In the genomic region with DNA sequence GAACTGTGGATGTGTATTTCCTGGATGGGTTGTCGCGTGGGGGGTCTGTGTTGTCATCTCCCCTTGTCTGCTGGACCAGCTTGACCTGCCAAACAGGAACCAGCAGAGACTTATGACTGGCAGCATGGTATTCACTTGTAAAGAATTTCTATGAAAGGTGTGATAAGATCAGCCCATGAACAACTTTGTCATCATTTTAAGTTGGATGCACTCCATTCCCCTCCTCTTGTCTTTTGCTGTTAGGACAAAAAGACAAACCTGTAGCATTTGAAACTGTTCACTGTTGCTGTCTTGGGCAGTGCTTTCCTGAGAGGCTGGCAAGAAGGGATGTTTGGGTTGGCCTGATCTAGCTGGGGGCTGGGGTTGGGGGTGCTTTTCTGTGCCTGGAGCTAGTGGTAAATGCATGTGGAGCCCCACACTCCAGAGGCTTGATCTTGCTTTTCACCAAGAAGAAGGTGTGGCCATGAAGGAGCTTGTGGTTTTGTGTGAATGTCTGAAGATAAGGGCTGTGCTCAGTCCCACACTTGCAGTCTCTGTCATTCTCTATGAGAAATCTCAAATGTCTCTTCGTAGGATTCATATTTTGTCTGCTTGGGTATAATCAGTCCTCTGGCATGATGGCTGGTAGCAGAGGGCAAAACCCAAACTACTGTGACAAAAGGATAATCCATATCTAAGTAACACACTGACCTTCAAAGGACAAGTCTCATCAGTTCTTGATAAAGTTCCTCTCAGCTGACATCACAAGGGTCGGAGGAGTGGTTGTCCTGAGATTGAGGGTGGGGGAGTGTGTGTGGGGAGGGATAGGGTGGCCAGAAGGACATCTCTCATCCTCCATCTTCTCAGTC, we compare ENCODE assay signal across 12 cellular contexts. TPM values are rescaled to one million over a fixed set of nuclear protein-coding genes. Genes with fewer than 3 reads are reported as not detected.
DNase-seq lines count a peak whose midpoint lies in the region; ATAC-seq, FAIRE-seq and TF ChIP-seq lines count a peak whose summit lies in the region.
"Had no signal": no experiment of that assay in that cellular context is flagged by ENCODE, and none has a peak within 500 bp of the region (broad histone marks: within the 10 kb centered on the region; RNA-seq: fewer than 3 reads in every experiment).

No MANE protein-coding gene starts in this region.

- no peaks in the 10 kb centered on the region for H3K27me3 ChIP-seq in HUES64 (ENCODE audit: insufficient read depth, low read length)
- H3K27me3 ChIP-seq: ovary had no signal

- H3K4me3 ChIP-seq in HUES64 (ENCODE audit: low read length) = no peak overlapping the region
- H3K4me3 ChIP-seq in kidney (ENCODE audit: low read length in 2 of 2) = no peak overlapping the region
- H3K4me3 ChIP-seq: ovary had no signal

- H3K36me3 ChIP-seq in HUES64 (ENCODE audit: insufficient read depth, low read length) (no peaks in the 10 kb centered on the region; the same call in 1 of the 2 replicates), kidney (ENCODE audit: control insufficient read depth in 1 of 2, insufficient read depth in 2 of 2, low read length in 2 of 2) (peaks cover 15 to 38% of the 10 kb centered on the region in 2 donors)
- H3K36me3 ChIP-seq: ovary had no signal

- H3K9ac ChIP-seq in HUES64 (ENCODE audit: low read depth, low read length) (no peak overlapping the region), kidney (ENCODE audit: low read length in 2 of 2) (no peak overlapping the region)

- WGBS in HUES64 = 76% methylated on average over 4 of the region's 4 CpGs

- intact Hi-C loops in kidney (cut with DNase I) = no loop called here

- H3K4me1 ChIP-seq in HUES64 (ENCODE audit: insufficient read depth, low read length) (peaks cover 37% of the 10 kb centered on the region), kidney (ENCODE audit: control insufficient read depth in 1 of 2, insufficient read depth in 1 of 2, low read depth in 1 of 2, low read length in 2 of 2) (peaks cover 0 to 3% of the 10 kb centered on the region in 2 donors)

- FAIRE-seq in kidney (lab: Jason Lieb, UNC) = no peak

- peak; percentile 25 for DNase-seq in AG20443 (ENCODE audit: low spot score)
- peak; percentile 47 for DNase-seq in amniotic epithelial cell (ENCODE audit: low read depth)
- DNase-seq in kidney tubule cell (ENCODE audit: low spot score) = peak; percentile 77
- DNase-seq in SKM-1 (lab: John Stamatoyannopoulos, UW; ENCODE audit: unreplicated experiment) = no peak
- no peak for DNase-seq in kidney
- no peak for DNase-seq in germinal center (ENCODE audit: low spot score)
- DNase-seq: activated T-cell treated with anti-CD3 and anti-CD28 coated beads for 4 hours, GOT3, NCI-H2029, ovary had no signal

- H3K9me3 ChIP-seq in HUES64 (ENCODE audit: insufficient read depth, low read depth, low read length) = no peaks in the 10 kb centered on the region
- no peaks in the 10 kb centered on the region for H3K9me3 ChIP-seq in kidney (ENCODE audit: control insufficient read depth in 1 of 2, low read length in 2 of 2)
- H3K9me3 ChIP-seq: ovary had no signal

- no peak for ATAC-seq in HG02759 (IDR thresholded peaks at IDR 0.05; ENCODE audit: unreplicated experiment)

- TF ChIP-seq CTCF in kidney (IDR thresholded peaks at IDR 0.05; ENCODE audit: borderline replicate concordance, extremely low read depth, insufficient read depth) = no peak

- peak overlapping the region; percentile 28 for H3K27ac ChIP-seq in HUES64 (ENCODE audit: low read depth, low read length)
- H3K27ac ChIP-seq in kidney (ENCODE audit: low read depth in 2 of 2, low read length in 2 of 2) = no peak overlapping the region
- H3K27ac ChIP-seq: ovary had no signal

RNA-seq across cellular contexts. Expression of a gene that starts 39.0 kb away (rescaled TPM):
- 20.5 TPM for polyA plus RNA-seq in HUES64 (2013, experiment 1 of 2)
- polyA plus RNA-seq in HUES64 (2013, experiment 2 of 2) = 24.3 TPM
- 64.5 TPM for total RNA-seq in kidney
- polyA plus RNA-seq in kidney (ENCODE audit: insufficient read depth, low read depth, low replicate concordance) = 58.5 TPM

RNA-seq across cellular contexts. Expression of a gene that starts 54.2 kb away (rescaled TPM):
- 0.10 TPM for polyA plus RNA-seq in HUES64 (2013, experiment 1 of 2)
- polyA plus RNA-seq in HUES64 (2013, experiment 2 of 2) = 0.13 TPM
- total RNA-seq in kidney = 3.7 TPM
- polyA plus RNA-seq in kidney (ENCODE audit: insufficient read depth, low read depth, low replicate concordance) = 0.49 TPM

Comparison
In these comparisons a context has a peak if more than half of its experiments do, and no peak if none do; other contexts are left out.
1. DNase-seq: peak in AG20443 (single experiment), amniotic epithelial cell (single experiment) and kidney tubule cell (single experiment); none in SKM-1 (single experiment), kidney (single experiment) and germinal center (single experiment).